19 cellular contexts compared by ENCODE assay signal in genomic region chr7:20894806-20895205, GRCh38.
"Had no signal": no experiment of that assay in that cellular context is flagged by ENCODE, and none has a peak within 500 bp of the region (broad histone marks: within the 10 kb centered on the region; RNA-seq: fewer than 3 reads in every experiment).

No MANE protein-coding gene starts in this region.

- DNase-seq: activated CD4-positive, alpha-beta memory T cell treated with anti-CD3 and anti-CD28 coated beads for 36 hours; activated CD4-positive, alpha-beta T cell treated with anti-CD3 and anti-CD28 coated beads for 36 hours; activated CD8-positive, alpha-beta memory T cell treated with anti-CD3 and anti-CD28 coated beads, Interleukin-2, amount 10 ng/mL, durations not matched to agents 7 days and 5 days; activated effector memory CD4-positive, alpha-beta T cell treated with Interleukin-2 at 50 U/mL for 16 hours; activated T-cell treated with anti-CD3 and anti-CD28 coated beads, Interleukin-2, amount 50 U/mL, for 4 hours; adrenal gland; caudate nucleus; hippocampal formation; left ventricle myocardium inferior; retina; stimulated activated CD4-positive, alpha-beta T cell treated with anti-CD3 and anti-CD28 coated beads, Interleukin-2, amount 100 ng/mL, for 48 hours; stimulated activated naive B cell treated with anti-CD40 and anti-IgM and Interleukin-4, amounts not matched to agents 10 μg/mL and 1 μg/mL and 100 μg/mL, for 72 hours; thyroid gland; WERI-Rb-1 had no signal

- H3K4me1 ChIP-seq: adrenal gland, esophagus muscularis mucosa, left ventricle myocardium inferior, thyroid gland had no signal

- H3K27me3 ChIP-seq: adrenal gland, esophagus muscularis mucosa, thyroid gland had no signal

- H3K36me3 ChIP-seq: adrenal gland, esophagus muscularis mucosa, left ventricle myocardium inferior, thyroid gland, WERI-Rb-1 had no signal

- ATAC-seq: activated CD4-positive, alpha-beta T cell treated with anti-CD3 and anti-CD28 coated beads for 36 hours; activated CD8-positive, alpha-beta memory T cell treated with anti-CD3 and anti-CD28 coated beads, Interleukin-2, amount 10 ng/mL, durations not matched to agents 7 days and 5 days; activated T-cell treated with anti-CD3 and anti-CD28 coated beads, Interleukin-2, amount 50 U/mL, for 4 hours; natural killer cell treated with Interleukin-12 subunit alpha and Interleukin-12 subunit beta and Interleukin-15 and Interleukin-18, amount 100 ng/mL, for 72 hours; stimulated activated naive B cell treated with anti-CD40 and anti-IgM and Interleukin-4, amounts not matched to agents 10 μg/mL and 1 μg/mL and 100 μg/mL, for 72 hours had no signal

- FAIRE-seq: colon, endometrium, urothelium cell line had no signal

- H3K4me3 ChIP-seq: adrenal gland, esophagus muscularis mucosa, left ventricle myocardium inferior, thyroid gland had no signal

- H3K9me3 ChIP-seq: adrenal gland, esophagus muscularis mucosa, thyroid gland had no signal

- H3K27ac ChIP-seq: adrenal gland, esophagus muscularis mucosa, left ventricle myocardium inferior, thyroid gland, WERI-Rb-1 had no signal
